10 cellular contexts compared by ENCODE assay signal in genomic region chr7:55130554-55131198, GRCh38.
DNase-seq lines count a peak whose midpoint lies in the region; ATAC-seq and TF ChIP-seq lines count a peak whose summit lies in the region.
"Had no signal": no experiment of that assay in that cellular context is flagged by ENCODE, and none has a peak within 500 bp of the region (broad histone marks: within the 10 kb centered on the region; RNA-seq: fewer than 3 reads in every experiment).

No MANE protein-coding gene starts in this region.

- H3K9me3 ChIP-seq in IMR-90 (ENCODE audit: control insufficient read depth, insufficient read depth, low read length) (no peaks in the 10 kb centered on the region), esophagus squamous epithelium (no peaks in the 10 kb centered on the region)
- H3K9me3 ChIP-seq: pancreas had no signal

- dilution Hi-C loops in IMR-90 (cut with HindIII; ENCODE audit: low sequenced_read_pairs, unreplicated experiment), result no loop called here

- peak overlapping the region; percentile 87 for H3K56ac ChIP-seq in IMR-90 (ENCODE audit: extremely low read depth, insufficient read depth, low read length)

- peak overlapping the region; percentile 54 to 92 for H4K8ac ChIP-seq in IMR-90 (ENCODE audit: low read depth in 2 of 2, low read length in 2 of 2)

- CTCF ChIA-PET in IMR-90 (lab: Yijun Ruan, JAX), result interaction anchor here (0.6 to 1.4 kb wide), 2 partner anchors 73 to 125 kb away, joined by 3 read pairs; no protein-coding TSS in a partner anchor

- peaks cover 16% of the 10 kb centered on the region for H3K9me1 ChIP-seq in IMR-90 (ENCODE audit: insufficient read depth, low read length)

- peak overlapping the region; percentile 96 for H3K27ac Mint-ChIP-seq in osteocyte (ENCODE audit: unreplicated experiment)
- H3K27ac Mint-ChIP-seq: activated B cell treated with CpG ODN at 0.5 μM for 24 hours had no signal

- BruUV-seq in IMR-90 (replicated peaks; lab: Mats Ljungman, UMichigan), result no TSS peak

- peak overlapping the region; percentile 94 for H2BK20ac ChIP-seq in IMR-90 (ENCODE audit: low read depth, low read length)

- peak overlapping the region; percentile 78 for H3K18ac ChIP-seq in IMR-90 (ENCODE audit: low read depth, low read length)

- H2BK15ac ChIP-seq in IMR-90 (ENCODE audit: low read depth, low read length), result peak overlapping the region; percentile 95

- no peaks in the 10 kb centered on the region for H3K9me3 Mint-ChIP-seq in osteocyte (ENCODE audit: unreplicated experiment)
- H3K9me3 Mint-ChIP-seq: activated B cell treated with CpG ODN at 0.5 μM for 24 hours had no signal

- TF ChIP-seq RAD21 in IMR-90 (IDR thresholded peaks at IDR 0.05; ENCODE audit: low read length), result peak; percentile 20

- peak; percentile 27 for ATAC-seq in IMR-90 (ENCODE audit: low read depth)

- H3K23ac ChIP-seq in IMR-90 (ENCODE audit: low read depth, low read length), result peak overlapping the region; percentile 98

- DNase-seq in ELF-1 (ENCODE audit: low read depth, low spot score) (peak; percentile 76), IMR-90 (peak; percentile 97), esophagus squamous epithelium (lab: John Stamatoyannopoulos, UW) (no peak), osteocyte (ENCODE audit: extremely low spot score, unreplicated experiment) (no peak), GM19240 (ENCODE audit: insufficient read length, low spot score) (no peak), NCI-H2029 (lab: John Stamatoyannopoulos, UW) (no peak), NCI-H2171 (lab: John Stamatoyannopoulos, UW) (no peak)
- DNase-seq in central memory CD4-positive, alpha-beta T cell, result no peak
- DNase-seq: activated B cell treated with CpG ODN at 0.5 μM for 24 hours, pancreas had no signal

- peak overlapping the region; percentile 94 for H3K4ac ChIP-seq in IMR-90 (ENCODE audit: low read depth, low read length)

- peak overlapping the region; percentile 37 for H3K4me2 ChIP-seq in IMR-90 (ENCODE audit: low read depth, low read length)

- H3K27me3 Mint-ChIP-seq in osteocyte (ENCODE audit: unreplicated experiment), result no peaks in the 10 kb centered on the region

- intact Hi-C loops in IMR-90 (cut with micrococcal nuclease) (loop anchor here (1.0 to 5.0 kb wide), 3 partner anchors 65 to 208 kb away; no protein-coding TSS in a partner anchor), esophagus squamous epithelium (cut with DNase I) (no loop called here)

- in situ Hi-C loops in IMR-90 (cut with MboI; ENCODE audit: low sequenced_read_pairs), result no loop called here

- peaks cover 24 to 72% of the 10 kb centered on the region in 2 experiments for H3K79me1 ChIP-seq in IMR-90 (ENCODE audit: low read depth in 1 of 2, low read length in 2 of 2)

- H3K9ac ChIP-seq in IMR-90 (ENCODE audit: low read depth, low read length), result peak overlapping the region; percentile 45

- TF ChIP-seq CTCF in IMR-90 (conservative IDR thresholded peaks at IDR 0.05; ENCODE audit: low read depth, low read length), result no peak
- TF ChIP-seq CTCF in esophagus squamous epithelium (IDR thresholded peaks at IDR 0.05), result no peak
- no peak for TF ChIP-seq CTCF in osteocyte (IDR thresholded peaks at IDR 0.05)

- H3K14ac ChIP-seq in IMR-90 (replicated peaks; ENCODE audit: low read depth, low read length), result peak overlapping the region; percentile 92

- H3K27ac ChIP-seq in IMR-90 (ENCODE audit: insufficient read depth, low read length) (peak overlapping the region; percentile 99), esophagus squamous epithelium (peak overlapping the region; percentile 90 to 96 (median 94))

- peak overlapping the region; percentile 89 for H2AK9ac ChIP-seq in IMR-90 (replicated peaks; ENCODE audit: low read depth, low read length, poor library complexity)

- peak overlapping the region; percentile 96 for H4K5ac ChIP-seq in IMR-90 (ENCODE audit: low read depth, low read length)

- peaks cover 5% of the 10 kb centered on the region for H3K36me3 ChIP-seq in IMR-90 (ENCODE audit: control insufficient read depth, insufficient read depth, low read length)
- peaks cover 0 to 2% (median 0%) of the 10 kb centered on the region in 3 donors for H3K36me3 ChIP-seq in esophagus squamous epithelium
- H3K36me3 ChIP-seq: pancreas had no signal

- H2AK5ac ChIP-seq in IMR-90 (ENCODE audit: low read depth, low read length), result peak overlapping the region; percentile 99

- H3K4me3 ChIP-seq in IMR-90 (ENCODE audit: insufficient read depth, low read depth, low read length) (no peak overlapping the region), esophagus squamous epithelium (no peak overlapping the region)
- H3K4me3 ChIP-seq: pancreas had no signal

- POLR2A ChIA-PET in IMR-90 (lab: Charles Lee; ENCODE audit: unreplicated experiment), result interaction anchor here (0.6 kb wide), 1 partner anchor 20 kb away, joined by 3 read pairs; no protein-coding TSS in a partner anchor

- no peaks in the 10 kb centered on the region for H4K20me1 ChIP-seq in IMR-90 (ENCODE audit: insufficient read depth, low read length)

- TF ChIP-seq POLR2A in IMR-90 (IDR thresholded peaks at IDR 0.05; ENCODE audit: low read depth, low read length), result peak; percentile 73; the same call in 1 of the 2 replicates
- TF ChIP-seq POLR2A in esophagus squamous epithelium (IDR thresholded peaks at IDR 0.05), result no peak

- WGBS in IMR-90 (ENCODE audit: extremely low coverage in 2 of 2, insufficient read length in 1 of 2), 2 experiments, result 0% methylated on average over 1 of the region's 11 CpGs; no CpG with 5 or more reads in 1 of the 2 experiments
- 26 to 37% methylated on average over 6 to 9 of the region's 11 CpGs for WGBS in esophagus squamous epithelium, 2 donors

- no peaks in the 10 kb centered on the region for H3K36me3 Mint-ChIP-seq in osteocyte (ENCODE audit: unreplicated experiment)

- peak overlapping the region; percentile 68 for H2AFZ ChIP-seq in IMR-90 (replicated peaks; ENCODE audit: low read length, poor library complexity)

- H3K27me3 ChIP-seq in IMR-90 (ENCODE audit: control insufficient read depth, insufficient read depth, low read length) (no peaks in the 10 kb centered on the region), esophagus squamous epithelium (no peaks in the 10 kb centered on the region)
- H3K27me3 ChIP-seq: pancreas had no signal

- H4K91ac ChIP-seq in IMR-90 (ENCODE audit: insufficient read depth, low read depth, low read length), result peak overlapping the region; percentile 97

- H3K4me1 ChIP-seq in IMR-90 (ENCODE audit: control insufficient read depth, insufficient read depth, low read length) (peaks cover 56% of the 10 kb centered on the region), esophagus squamous epithelium (peaks cover 58 to 96% (median 73%) of the 10 kb centered on the region in 3 donors)

- peak overlapping the region; percentile 96 for H2BK120ac ChIP-seq in IMR-90 (ENCODE audit: low read depth, low read length)

- H2BK5ac ChIP-seq in IMR-90 (ENCODE audit: low read depth, low read length, poor library complexity, severe bottlenecking), result peak overlapping the region; percentile 97

- no peak overlapping the region for H3K4me3 Mint-ChIP-seq in osteocyte (ENCODE audit: unreplicated experiment)
- H3K4me3 Mint-ChIP-seq: activated B cell treated with CpG ODN at 0.5 μM for 24 hours had no signal

- peaks cover 88% of the 10 kb centered on the region for H3K4me1 Mint-ChIP-seq in osteocyte (ENCODE audit: unreplicated experiment)

TF ChIP-seq in IMR-90, 13 proteins besides CTCF, POLR2A, EP300 and RAD21:
- TF ChIP-seq NFE2L2 (IDR thresholded peaks at IDR 0.05; ENCODE audit: low read depth, low read length), result peak; percentile 51; the same call in 1 of the 2 replicates
- TF ChIP-seq SMC3 (IDR thresholded peaks at IDR 0.05; ENCODE audit: low read depth, low read length), result peak; percentile 26; the same call in 1 of the 2 replicates
- TF ChIP-seq MXI1 (IDR thresholded peaks at IDR 0.05; ENCODE audit: borderline replicate concordance, low read depth, low read length), result 0 out of 2 replicates have a peak, but pooled peaks have one; percentile 40
- TF ChIP-seq USF2 (IDR thresholded peaks at IDR 0.05; ENCODE audit: low read depth, low read length), result peak; percentile 71; the same call in 1 of the 2 replicates
- 0 out of 2 replicates have a peak, but pooled peaks have one; percentile 24 for TF ChIP-seq MAFK (IDR thresholded peaks at IDR 0.05; ENCODE audit: low read depth, low read length)
- peak; percentile 81; the same call in 1 of the 2 replicates for TF ChIP-seq FOS (IDR thresholded peaks at IDR 0.05; ENCODE audit: low read depth, low read length)
- no peak for TF ChIP-seq ELK1 (IDR thresholded peaks at IDR 0.05; ENCODE audit: borderline replicate concordance, low read depth, low read length)
- TF ChIP-seq CEBPB (IDR thresholded peaks at IDR 0.05; ENCODE audit: low read depth, low read length), result peak; percentile 41; the same call in 1 of the 2 replicates
- TF ChIP-seq RFX5 (IDR thresholded peaks at IDR 0.05; ENCODE audit: low read depth, low read length), result no peak
- TF ChIP-seq MAZ (IDR thresholded peaks at IDR 0.05; ENCODE audit: borderline replicate concordance, low read depth, low read length), result 0 out of 2 replicates have a peak, but pooled peaks have one; percentile 35
- TF ChIP-seq BHLHE40 (IDR thresholded peaks at IDR 0.05; ENCODE audit: low read depth, low read length), result peak; percentile 87
- peak; percentile 66; the same call in 1 of the 2 replicates for TF ChIP-seq CHD1 (IDR thresholded peaks at IDR 0.05; ENCODE audit: low read depth, low read length)
- TF ChIP-seq RCOR1 (IDR thresholded peaks at IDR 0.05; ENCODE audit: insufficient replicate concordance, low read length), result peak; percentile 84

Comparison
In these comparisons a context has a peak if more than half of its experiments do, and no peak if none do; other contexts are left out.
1. DNase-seq: peak in ELF-1 (single experiment) and IMR-90 (single experiment); none in esophagus squamous epithelium (single experiment), osteocyte (single experiment), GM19240 (single experiment), NCI-H2029 (single experiment), central memory CD4-positive, alpha-beta T cell (single experiment) and NCI-H2171 (single experiment).